Comparison of ENCODE assay signal across 8 cellular contexts in genomic region chr1:227315500-227316346, GRCh38. TPM values are rescaled to one million over a fixed set of nuclear protein-coding genes. Genes with fewer than 3 reads are reported as not detected.
DNase-seq lines count a peak whose midpoint lies in the region; ATAC-seq and TF ChIP-seq lines count a peak whose summit lies in the region.

No MANE protein-coding gene starts in this region.

- peak overlapping the region; percentile 95 to 98 for H3K27ac ChIP-seq in testis

- no peaks in the 10 kb centered on the region for H3K36me3 ChIP-seq in testis (ENCODE audit: low read depth, missing control alignments)

- TF ChIP-seq CTCF in AG09319 (IDR thresholded peaks at IDR 0.05; ENCODE audit: low read depth, low read length) (no peak), astrocyte of the cerebellum (IDR thresholded peaks at IDR 0.05; ENCODE audit: low read depth, low read length, missing control alignments) (no peak), testis (IDR thresholded peaks at IDR 0.05) (no peak)

- H3K4me3 ChIP-seq in astrocyte of the cerebellum (ENCODE audit: low read depth, low read length) (peak overlapping the region; percentile 80), testis (peak overlapping the region; percentile 75 to 94)

- TF ChIP-seq POLR2A in testis (IDR thresholded peaks at IDR 0.05), result no peak

- H3K4me1 ChIP-seq in testis, result peaks cover 10% of the 10 kb centered on the region

- intact Hi-C loops in testis (cut with DNase I; ENCODE audit: low total_unique reads), result no loop called here

- 3 to 5% methylated on average over 7 of the region's 7 CpGs for WGBS in testis, 2 donors

- in situ Hi-C loops in astrocyte of the cerebellum (cut with HindIII; ENCODE audit: low sequenced_read_pairs), result no loop called here

- no peaks in the 10 kb centered on the region for H3K9me3 ChIP-seq in testis

- ATAC-seq in GM19328 (IDR thresholded peaks at IDR 0.05; ENCODE audit: unreplicated experiment) (no peak), HG02610 (IDR thresholded peaks at IDR 0.05; ENCODE audit: unreplicated experiment) (no peak)

- DNase-seq in AG09319 (ENCODE audit: extremely low read depth, low read depth) (peak; percentile 47), HPDE6-E6E7 (ENCODE audit: extremely low spot score) (peak; percentile 20), astrocyte of the cerebellum (ENCODE audit: low read depth) (no peak), iris pigment epithelial cell (ENCODE audit: low read depth) (peak; percentile 88), testis (peak; percentile 82), HK-2 (ENCODE audit: unreplicated experiment) (no peak)

- no peaks in the 10 kb centered on the region for H3K27me3 ChIP-seq in testis

RNA-seq across cellular contexts. Expression of gene CDC42BPA, which starts 2.6 kb away (rescaled TPM):
- 100 to 1,000 TPM; 105 to 109 TPM for total RNA-seq in testis
- 39.9 TPM for polyA plus RNA-seq in testis (ENCODE audit: insufficient read depth, low read depth, low replicate concordance)

Comparison
In these comparisons a context has a peak if more than half of its experiments do, and no peak if none do; other contexts are left out.
1. DNase-seq: peak in AG09319 (single experiment), HPDE6-E6E7 (single experiment), iris pigment epithelial cell (single experiment) and testis (single experiment); none in astrocyte of the cerebellum (single experiment) and HK-2 (single experiment).